17 cellular contexts compared by ENCODE assay signal in the genomic region with DNA sequence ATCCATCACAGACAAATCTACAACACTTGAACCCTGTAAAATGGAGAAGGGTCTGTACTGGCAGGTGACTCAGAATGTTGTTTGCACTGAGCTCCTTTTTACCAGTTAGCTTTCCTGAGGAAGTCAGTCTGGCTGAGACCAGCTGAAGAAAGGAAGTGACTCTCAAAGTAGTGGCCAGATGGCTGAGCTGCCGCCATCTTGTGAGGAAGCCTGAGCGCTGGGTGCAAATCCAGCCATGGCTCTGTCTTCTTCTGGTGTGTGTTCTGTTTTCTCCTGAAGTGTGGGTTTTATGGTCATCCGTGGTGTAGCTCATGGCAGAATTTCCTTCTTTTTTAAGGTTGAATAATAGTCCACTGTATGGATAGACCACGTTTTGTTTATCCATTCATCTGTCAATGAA. TPM values are rescaled to one million over a fixed set of nuclear protein-coding genes. Genes with fewer than 3 reads are reported as not detected.
DNase-seq lines count a peak whose midpoint lies in the region; ATAC-seq, FAIRE-seq and TF ChIP-seq lines count a peak whose summit lies in the region.
"Had no signal": no experiment of that assay in that cellular context is flagged by ENCODE, and none has a peak within 500 bp of the region (broad histone marks: within the 10 kb centered on the region; RNA-seq: fewer than 3 reads in every experiment).

No MANE protein-coding gene starts in this region.

- FAIRE-seq in GM12878 (lab: Jason Lieb, UNC), result no peak

- no peaks in the 10 kb centered on the region for H4K20me1 ChIP-seq in GM12878 (ENCODE audit: control insufficient read depth, insufficient read depth)
- H4K20me1 ChIP-seq: BLaER1 had no signal

- RAD21 ChIA-PET in GM12878 (lab: Charles Lee; ENCODE audit: unreplicated experiment), result interaction anchor here (0.6 kb wide), 1 partner anchor 201 kb away, joined by 3 read pairs; no protein-coding TSS in a partner anchor

- intact Hi-C loops in GM12878 (cut with micrococcal nuclease; ENCODE audit: unreplicated experiment) (no loop called here), upper lobe of right lung (cut with DNase I) (no loop called here), esophagus muscularis mucosa (cut with DNase I) (no loop called here)

- in situ Hi-C loops in GM12878 (cut with MboI), result no loop called here

- no peak overlapping the region for H3K4me3 Mint-ChIP-seq in activated T-cell treated with anti-CD3 and anti-CD28 coated beads, Interleukin-2, amount 50 U/mL, for 72 hours

- WGBS in GM12878 (ENCODE audit: insufficient coverage, insufficient replicate concordance, low lambda C conversion rate, missing lambda C conversion rate), result 99% methylated on average over 4 of the region's 4 CpGs
- WGBS in liver, result 97% methylated on average over 4 of the region's 4 CpGs
- whole genome bisulfite sequencing in esophagus muscularis mucosa, result 92% methylated on average over 4 of the region's 4 CpGs

- no peaks in the 10 kb centered on the region for H3K9me3 Mint-ChIP-seq in activated T-cell treated with anti-CD3 and anti-CD28 coated beads, Interleukin-2, amount 50 U/mL, for 72 hours

- TF ChIP-seq EP300 in GM12878 (IDR thresholded peaks at IDR 0.05; ENCODE audit: borderline replicate concordance in 1 of 2, control insufficient read depth in 1 of 2, low read depth in 2 of 2, low read length in 2 of 2) (no peak), esophagus muscularis mucosa (IDR thresholded peaks at IDR 0.05) (no peak)

- no peak overlapping the region for H3K4me2 ChIP-seq in GM12878 (ENCODE audit: control insufficient read depth, insufficient read depth)
- H3K4me2 ChIP-seq: BLaER1 had no signal

- H3K4me3 ChIP-seq in GM12878 (no peak overlapping the region), liver (ENCODE audit: low read depth in 1 of 3, low read length in 3 of 3) (no peak overlapping the region), upper lobe of right lung (no peak overlapping the region), esophagus muscularis mucosa (no peak overlapping the region)
- H3K4me3 ChIP-seq in effector memory CD4-positive, alpha-beta T cell (ENCODE audit: insufficient read depth, low read depth, low read length, poor library complexity, severe bottlenecking), result no peak overlapping the region
- H3K4me3 ChIP-seq: BLaER1 had no signal

- TF ChIP-seq POLR2A in GM12878 (IDR thresholded peaks at IDR 0.05; ENCODE audit: low read depth, low read length) (no peak), esophagus muscularis mucosa (IDR thresholded peaks at IDR 0.05; ENCODE audit: low read depth) (no peak)

- H3K4me1 Mint-ChIP-seq in activated T-cell treated with anti-CD3 and anti-CD28 coated beads, Interleukin-2, amount 50 U/mL, for 72 hours (ENCODE audit: low read depth), result peaks cover 35% of the 10 kb centered on the region

- peaks cover 40% of the 10 kb centered on the region for H3K4me1 ChIP-seq in GM12878 (ENCODE audit: control insufficient read depth, insufficient read depth, low read length)
- H3K4me1 ChIP-seq in liver (ENCODE audit: control insufficient read depth in 4 of 4, insufficient read depth in 4 of 4, low read length in 3 of 4), result peaks cover 12 to 27% (median 21%) of the 10 kb centered on the region in 4 donors
- no peaks in the 10 kb centered on the region for H3K4me1 ChIP-seq in upper lobe of right lung
- H3K4me1 ChIP-seq in esophagus muscularis mucosa, result no peaks in the 10 kb centered on the region
- H3K4me1 ChIP-seq in effector memory CD4-positive, alpha-beta T cell (ENCODE audit: control insufficient read depth, insufficient read depth, low read length, poor library complexity, severe bottlenecking), result no peaks in the 10 kb centered on the region

- H3K79me2 ChIP-seq in GM12878 (ENCODE audit: control insufficient read depth, insufficient read depth, low read length), result no peaks in the 10 kb centered on the region

- POLR2A ChIA-PET in GM12878 (lab: Charles Lee), result no interaction called here

- no peak overlapping the region for H3K27ac Mint-ChIP-seq in activated T-cell treated with anti-CD3 and anti-CD28 coated beads, Interleukin-2, amount 50 U/mL, for 72 hours

- H3K9me3 ChIP-seq in GM12878 (replicated peaks; ENCODE audit: control insufficient read depth, insufficient read depth, low read length) (no peaks in the 10 kb centered on the region; the same call in 1 of the 3 replicates), liver (ENCODE audit: control insufficient read depth in 4 of 4, low read length in 3 of 4) (no peaks in the 10 kb centered on the region), upper lobe of right lung (no peaks in the 10 kb centered on the region), esophagus muscularis mucosa (peaks cover 0 to 10% (median 0%) of the 10 kb centered on the region in 4 donors)
- H3K9me3 ChIP-seq in effector memory CD4-positive, alpha-beta T cell (ENCODE audit: control insufficient read depth, low read length), result no peaks in the 10 kb centered on the region

- TF ChIP-seq CTCF in GM12878 (IDR thresholded peaks at IDR 0.05 in 2 of 3, conservative IDR thresholded peaks at IDR 0.05 in 1 of 3; ENCODE audit: control insufficient read depth in 2 of 3, extremely low read depth in 1 of 3, insufficient read depth in 1 of 3, low read depth in 3 of 3, low read length in 3 of 3) (no peak), liver (IDR thresholded peaks at IDR 0.05; ENCODE audit: low read depth, low read length, missing input control) (no peak), upper lobe of right lung (IDR thresholded peaks at IDR 0.05) (no peak), esophagus muscularis mucosa (IDR thresholded peaks at IDR 0.05) (no peak)

- H3K9ac ChIP-seq in GM12878 (ENCODE audit: control insufficient read depth, insufficient read depth, low read length) (no peak overlapping the region), liver (ENCODE audit: low read depth in 1 of 2, low read length in 2 of 2) (no peak overlapping the region)
- H3K9ac ChIP-seq: BLaER1 had no signal

- no peaks in the 10 kb centered on the region for H3K36me3 Mint-ChIP-seq in activated T-cell treated with anti-CD3 and anti-CD28 coated beads, Interleukin-2, amount 50 U/mL, for 72 hours (ENCODE audit: insufficient read depth in 2 of 2)

- TF ChIP-seq RAD21 in GM12878 (IDR thresholded peaks at IDR 0.05; ENCODE audit: insufficient read depth, low read depth, low read length) (no peak), liver (IDR thresholded peaks at IDR 0.05) (no peak)

- peak; percentile 50 for DNase-seq in DMS53 (lab: John Stamatoyannopoulos, UW)
- DNase-seq in DMS53 treated with DMSO at 0.1 percent for 48 hours (lab: John Stamatoyannopoulos, UW; ENCODE audit: unreplicated experiment), result no peak
- no peak for DNase-seq in GM12878 (ENCODE audit: low read depth, low spot score)
- no peak for DNase-seq in upper lobe of right lung
- no peak for DNase-seq in esophagus muscularis mucosa (ENCODE audit: extremely low spot score)
- DNase-seq in effector memory CD4-positive, alpha-beta T cell, result no peak
- DNase-seq in activated T-cell treated with anti-CD3 and anti-CD28 coated beads, Interleukin-2, amount 50 U/mL, for 72 hours, result no peak
- DNase-seq: 8988T; DMS 273 treated with DMSO at 0.1 percent for 48 hours; H7; NCI-H1048; NCI-H2107; NCI-H226; NCI-H526 treated with DMSO at 0.1 percent for 48 hours; NK-92 treated with Interleukin-12 subunit alpha and Interleukin-12 subunit beta, amount 100 ng/mL, for 24 hours had no signal

- no TSS peak for BruUV-seq in GM12878 (replicated peaks; lab: Mats Ljungman, UMichigan)

- CTCF ChIA-PET in GM12878 (lab: Yijun Ruan, JAX), result interaction anchor here (0.9 to 1.1 kb wide), 3 partner anchors 8 to 86 kb away, joined by 3 read pairs; no protein-coding TSS in a partner anchor

- no peak overlapping the region for H3K27ac ChIP-seq in GM12878 (ENCODE audit: control insufficient read depth, insufficient read depth)
- H3K27ac ChIP-seq in liver (ENCODE audit: low read depth in 1 of 2, low read length in 2 of 2), result peak overlapping the region; percentile 66 to 73
- peak overlapping the region; percentile 44 for H3K27ac ChIP-seq in upper lobe of right lung
- no peak overlapping the region for H3K27ac ChIP-seq in esophagus muscularis mucosa (replicated peaks in 1 of 4)
- no peak overlapping the region for H3K27ac ChIP-seq in effector memory CD4-positive, alpha-beta T cell (ENCODE audit: insufficient read depth, low read length, poor library complexity, severe bottlenecking)
- H3K27ac ChIP-seq: BLaER1 had no signal

- no peak for ATAC-seq in GM12878
- no peak for ATAC-seq in upper lobe of right lung
- no peak for ATAC-seq in activated T-cell treated with anti-CD3 and anti-CD28 coated beads, Interleukin-2, amount 50 U/mL, for 72 hours (replicated peaks in 1 of 2)

- H3K27me3 ChIP-seq in GM12878 (replicated peaks in 1 of 2; ENCODE audit: control insufficient read depth in 2 of 2, insufficient read depth in 2 of 2, low read length in 1 of 2), result no peaks in the 10 kb centered on the region; a peak in 1 of 4 replicates
- H3K27me3 ChIP-seq in liver (ENCODE audit: control insufficient read depth in 4 of 4, insufficient read depth in 4 of 4, low read length in 3 of 4), result no peaks in the 10 kb centered on the region
- no peaks in the 10 kb centered on the region for H3K27me3 ChIP-seq in upper lobe of right lung
- no peaks in the 10 kb centered on the region for H3K27me3 ChIP-seq in esophagus muscularis mucosa
- H3K27me3 ChIP-seq in effector memory CD4-positive, alpha-beta T cell (replicated peaks; ENCODE audit: control insufficient read depth, insufficient read depth, low read length, poor library complexity, severe bottlenecking), result no peaks in the 10 kb centered on the region
- H3K27me3 ChIP-seq: BLaER1 had no signal

- H2AFZ ChIP-seq in GM12878 (ENCODE audit: control insufficient read depth, low read depth, low read length), result no peak overlapping the region

- H3K36me3 ChIP-seq in GM12878 (ENCODE audit: control insufficient read depth in 2 of 2, insufficient read depth in 2 of 2, low read length in 1 of 2) (no peaks in the 10 kb centered on the region), liver (ENCODE audit: control insufficient read depth in 4 of 4, insufficient read depth in 3 of 4, low read depth in 1 of 4, low read length in 3 of 4) (no peaks in the 10 kb centered on the region), upper lobe of right lung (no peaks in the 10 kb centered on the region), esophagus muscularis mucosa (no peaks in the 10 kb centered on the region)
- H3K36me3 ChIP-seq in effector memory CD4-positive, alpha-beta T cell (ENCODE audit: control insufficient read depth, insufficient read depth, low read length), result no peaks in the 10 kb centered on the region
- H3K36me3 ChIP-seq: BLaER1 had no signal

- SMC1A ChIA-PET in GM12878 (lab: Charles Lee; ENCODE audit: uncharacterized antibody, unreplicated experiment), result interaction anchor here (1.0 to 1.7 kb wide), 5 partner anchors 109 to 208 kb away, joined by 3 to 7 read pairs (median 3); no protein-coding TSS in a partner anchor

- peaks cover 83% of the 10 kb centered on the region for H3K27me3 Mint-ChIP-seq in activated T-cell treated with anti-CD3 and anti-CD28 coated beads, Interleukin-2, amount 50 U/mL, for 72 hours (ENCODE audit: low read depth)

RNA-seq across cellular contexts. Expression of a gene that starts 25.5 kb away (rescaled TPM):
- 0.93 and 2.9 TPM in 2 replicates for total RNA-seq in GM12878 (2013; cell fraction: nucleolus; rRNA removed)
- total RNA-seq in GM12878 (2014; rRNA removed) (10.0 and 11.8 TPM in 2 replicates), GM12878 (2014; rRNA removed; fragmentation: Illumina TruSeq; extraction: Trizol) (6.0 and 6.9 TPM in 2 replicates), GM12878 (2021) (6.6 and 8.5 TPM in 2 replicates), liver (10 to 100 TPM in 1 of 2 donors, 1 to 10 TPM in 1; 6.1 to 98.3 TPM), upper lobe of right lung (39.4 TPM), esophagus muscularis mucosa (10 to 100 TPM in 3 of 4 donors, 1 to 10 TPM in 1; 7.9 to 30.6 (median 19.7) TPM)
- 3.6 TPM for polyA plus RNA-seq in GM12878 (2011; ENCODE audit: low read depth)
- polyA plus RNA-seq in GM12878 (2011; rRNA removed) (0.09 and 0.19 TPM in 2 replicates), GM12878 (2014; fragmentation: Illumina TruSeq; extraction: Trizol) (2.4 and 6.0 TPM in 2 replicates), GM12878 (2014; fragmentation: Nextera tagmentation; extraction: Ambion mirVana) (under 1 TPM; 0.16 to 0.47 TPM), GM12878 (2014; rRNA removed) (8.1 and 8.8 TPM in 2 replicates), GM12878 (2016; fragmentation: Nextera tagmentation; extraction: Ambion mirVana) (1 to 10 TPM; 3.8 to 8.0 TPM), liver (100 to 1,000 TPM in 1 of 2 donors, 10 to 100 TPM in 1; 96.3 to 144 TPM)
- polyA plus RNA-seq in GM12878 (2011; cell fraction: cytosol; rRNA removed), result 0.31 and 0.32 TPM in 2 replicates
- polyA plus RNA-seq in GM12878 (2011; cell fraction: nucleus; rRNA removed), result 0.30 and 0.38 TPM in 2 replicates
- polyA plus RNA-seq in GM12878 (2012), result 3.2 and 7.1 TPM in 2 replicates
- polyA minus RNA-seq in GM12878 (2011; rRNA and poly(A)+ RNA removed), result 0.15 TPM in 1 of 2 replicates, not detected in the other
- not detected in 2 replicates for polyA minus RNA-seq in GM12878 (2011; cell fraction: cytosol; rRNA and poly(A)+ RNA removed)
- polyA minus RNA-seq in GM12878 (2011; cell fraction: nucleus; rRNA and poly(A)+ RNA removed), result not detected in 2 replicates
- total RNA-seq in activated T-cell treated with anti-CD3 and anti-CD28 coated beads, Interleukin-2, amount 50 U/mL, for 72 hours, result 1 to 10 TPM; 4.2 to 4.3 TPM

Comparison
In these comparisons a context has a peak if more than half of its experiments do, and no peak if none do; other contexts are left out.
1. H3K27ac ChIP-seq: peak in liver (2 of 2) and upper lobe of right lung (single experiment); none in GM12878 (single experiment), esophagus muscularis mucosa (0 of 4) and effector memory CD4-positive, alpha-beta T cell (single experiment).